36 cellular contexts compared by ENCODE assay signal in the genomic region with DNA sequence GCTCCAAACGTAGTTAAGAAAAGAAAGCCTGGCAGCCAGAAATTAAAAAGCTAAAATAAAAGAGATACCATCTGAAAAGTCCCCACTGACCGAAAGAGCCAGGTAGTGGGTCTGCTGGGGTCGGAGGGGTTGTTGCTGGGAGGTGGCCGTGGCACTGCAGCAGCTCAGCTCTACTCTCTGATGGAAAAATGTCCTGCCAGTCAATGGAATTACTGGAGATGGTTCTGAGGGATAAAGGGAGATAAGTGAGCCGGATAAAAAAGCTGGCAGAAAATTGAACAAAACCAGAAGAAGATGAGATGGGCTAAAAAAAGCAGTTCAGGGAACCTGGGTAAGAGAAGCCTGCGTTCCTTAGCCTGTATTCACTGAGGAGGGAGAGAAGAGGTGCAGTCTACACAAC.
"Had no signal": no experiment of that assay in that cellular context is flagged by ENCODE, and none has a peak within 500 bp of the region (broad histone marks: within the 10 kb centered on the region; RNA-seq: fewer than 3 reads in every experiment).

No MANE protein-coding gene starts in this region.

- H3K4me1 Mint-ChIP-seq: activated B cell treated with CpG ODN at 0.5 μM for 24 hours; activated CD4-positive, alpha-beta T cell treated with anti-CD3 and anti-CD28 coated beads, Interleukin-2, amount 10 ng/mL, durations not matched to agents 24 days and 14 days; activated naive CD8-positive, alpha-beta T cell treated with anti-CD3 and anti-CD28 coated beads for 36 hours; activated T-helper 17 cell treated with anti-CD3 and anti-CD28 coated beads, Interleukin-2, amount 50 U/mL, for 72 hours; central memory CD8-positive, alpha-beta T cell had no signal

- DNase-seq: activated B cell treated with CpG ODN at 0.5 μM for 24 hours; activated CD4-positive, alpha-beta memory T cell treated with anti-CD3 and anti-CD28 coated beads for 36 hours; activated CD4-positive, alpha-beta T cell treated with anti-CD3 and anti-CD28 coated beads for 4 hours; activated CD4-positive, alpha-beta T cell treated with anti-CD3 and anti-CD28 coated beads, Interleukin-2, amount 10 ng/mL, durations not matched to agents 24 days and 14 days; activated CD4-positive, alpha-beta T cell treated with anti-CD3 and anti-CD28 coated beads, Interleukin-2, amount 50 U/mL, for 1 hour; activated CD4-positive, alpha-beta T cell treated with anti-CD3 and anti-CD28 coated beads, Interleukin-2, amount 50 U/mL, for 4 hours; activated CD4-positive, CD25-positive, alpha-beta regulatory T cell treated with anti-CD3 and anti-CD28 coated beads, Interleukin-2, amount 50 U/mL, for 72 hours; activated CD8-positive, alpha-beta memory T cell treated with anti-CD3 and anti-CD28 coated beads, Interleukin-2, amount 50 U/mL, for 4 hours; activated CD8-positive, alpha-beta T cell treated with anti-CD3 and anti-CD28 coated beads for 36 hours; activated effector memory CD4-positive, alpha-beta T cell treated with anti-CD3 and anti-CD28 coated beads, Interleukin-2, amount 50 U/mL, for 16 hours; activated gamma-delta T cell treated with Interleukin-2 at 50 U/mL for 16 hours; activated naive CD4-positive, alpha-beta T cell; activated naive CD4-positive, alpha-beta T cell treated with anti-CD3 and anti-CD28 coated beads for 36 hours; activated naive CD4-positive, alpha-beta T cell treated with anti-CD3 and anti-CD28 coated beads, Interleukin-2, amount 50 U/mL, for 16 hours; activated naive CD8-positive, alpha-beta T cell treated with anti-CD3 and anti-CD28 coated beads for 36 hours; activated T-cell treated with anti-CD3 and anti-CD28 coated beads for 4 hours; activated T-cell treated with anti-CD3 and anti-CD28 coated beads, Interleukin-2, amount 50 U/mL, for 1 hour; activated T-cell treated with anti-CD3 and anti-CD28 coated beads, Interleukin-2, amount 50 U/mL, for 4 hours; activated T-cell treated with anti-CD3 and anti-CD28 coated beads, Interleukin-2, amount 50 U/mL, for 72 hours; adrenal gland; amniotic stem cell; aorta; body of pancreas; brain microvascular endothelial cell; caudate nucleus; T-helper 1 cell; T-helper 2 cell; T-helper 9 cell had no signal

- H3K4me3 Mint-ChIP-seq: activated B cell treated with CpG ODN at 0.5 μM for 24 hours; activated CD4-positive, alpha-beta memory T cell treated with anti-CD3 and anti-CD28 coated beads for 36 hours; activated CD4-positive, alpha-beta T cell treated with anti-CD3 and anti-CD28 coated beads, Interleukin-2, amount 10 ng/mL, durations not matched to agents 24 days and 14 days; activated CD8-positive, alpha-beta T cell treated with anti-CD3 and anti-CD28 coated beads for 36 hours; activated naive CD4-positive, alpha-beta T cell treated with anti-CD3 and anti-CD28 coated beads for 36 hours; activated naive CD8-positive, alpha-beta T cell treated with anti-CD3 and anti-CD28 coated beads for 36 hours; activated T-cell treated with anti-CD3 and anti-CD28 coated beads, Interleukin-2, amount 50 U/mL, for 4 hours; activated T-cell treated with anti-CD3 and anti-CD28 coated beads, Interleukin-2, amount 50 U/mL, for 72 hours; activated T-helper 1 cell treated with anti-CD3 and anti-CD28 coated beads, Interleukin-12 subunit alpha, Interleukin-12 subunit beta, Interleukin-2, Interleukin-4 antibody, amounts not matched to agents 30 ng/mL and 10 ng/mL and 1 ng/mL, durations not matched to agents 14 hours and 24 hours and 36 hours; activated T-helper 17 cell treated with anti-CD3 and anti-CD28 coated beads, Interleukin-2, amount 50 U/mL, for 72 hours; central memory CD8-positive, alpha-beta T cell; T-helper 1 cell treated with Interleukin-12 subunit alpha and Interleukin-12 subunit beta and Interleukin-4 antibody, amounts not matched to agents 30 μg/mL and 1 μg/mL, for 36 hours; T-helper 2 cell treated with Interferon-gamma antibody and Interleukin-4, amounts not matched to agents 5 μg/mL and 100 μg/mL, for 36 hours had no signal

- H3K27ac Mint-ChIP-seq: activated B cell treated with CpG ODN at 0.5 μM for 24 hours; activated CD4-positive, alpha-beta memory T cell treated with anti-CD3 and anti-CD28 coated beads for 36 hours; activated CD4-positive, alpha-beta T cell treated with anti-CD3 and anti-CD28 coated beads, Interleukin-2, amount 10 ng/mL, durations not matched to agents 24 days and 14 days; activated CD8-positive, alpha-beta T cell treated with anti-CD3 and anti-CD28 coated beads for 36 hours; activated naive CD4-positive, alpha-beta T cell treated with anti-CD3 and anti-CD28 coated beads for 36 hours; activated naive CD4-positive, alpha-beta T cell treated with anti-CD3 and anti-CD28 coated beads, Interleukin-2, amount 50 U/mL, for 72 hours; activated naive CD8-positive, alpha-beta T cell treated with anti-CD3 and anti-CD28 coated beads for 36 hours; activated T-cell treated with anti-CD3 and anti-CD28 coated beads, Interleukin-2, amount 50 U/mL, for 72 hours; activated T-helper 1 cell treated with anti-CD3 and anti-CD28 coated beads, Interleukin-12 subunit alpha, Interleukin-12 subunit beta, Interleukin-2, Interleukin-4 antibody, amounts not matched to agents 30 ng/mL and 10 ng/mL and 1 ng/mL, durations not matched to agents 14 hours and 24 hours and 36 hours; activated T-helper 17 cell treated with anti-CD3 and anti-CD28 coated beads, Interleukin-2, amount 50 U/mL, for 72 hours; T-helper 1 cell treated with Interleukin-12 subunit alpha and Interleukin-12 subunit beta and Interleukin-4 antibody, amounts not matched to agents 30 μg/mL and 1 μg/mL, for 36 hours; T-helper 2 cell treated with Interferon-gamma antibody and Interleukin-4, amounts not matched to agents 5 μg/mL and 100 μg/mL, for 36 hours had no signal

- H3K4me3 ChIP-seq: adrenal gland, body of pancreas, breast epithelium had no signal

- H3K9me3 ChIP-seq: adrenal gland, body of pancreas, breast epithelium had no signal

- ATAC-seq: activated CD8-positive, alpha-beta T cell treated with anti-CD3 and anti-CD28 coated beads for 36 hours; activated naive CD4-positive, alpha-beta T cell treated with anti-CD3 and anti-CD28 coated beads, Interleukin-2, amount 50 U/mL, for 72 hours; activated T-cell treated with anti-CD3 and anti-CD28 coated beads, Interleukin-2, amount 50 U/mL, for 4 hours; activated T-cell treated with anti-CD3 and anti-CD28 coated beads, Interleukin-2, amount 50 U/mL, for 72 hours; activated T-helper 17 cell treated with anti-CD3 and anti-CD28 coated beads, Interleukin-2, amount 50 U/mL, for 72 hours; body of pancreas had no signal

- H3K36me3 ChIP-seq: adrenal gland, brain microvascular endothelial cell, breast epithelium had no signal

- H3K27me3 ChIP-seq: adrenal gland, body of pancreas, brain microvascular endothelial cell, breast epithelium had no signal

- H3K9me3 Mint-ChIP-seq: activated B cell treated with CpG ODN at 0.5 μM for 24 hours; activated CD4-positive, alpha-beta memory T cell treated with anti-CD3 and anti-CD28 coated beads for 36 hours; activated CD4-positive, alpha-beta T cell treated with anti-CD3 and anti-CD28 coated beads, Interleukin-2, amount 10 ng/mL, durations not matched to agents 24 days and 14 days; activated CD8-positive, alpha-beta T cell treated with anti-CD3 and anti-CD28 coated beads for 36 hours; activated naive CD4-positive, alpha-beta T cell treated with anti-CD3 and anti-CD28 coated beads for 36 hours; activated naive CD4-positive, alpha-beta T cell treated with anti-CD3 and anti-CD28 coated beads, Interleukin-2, amount 50 U/mL, for 72 hours; activated naive CD8-positive, alpha-beta T cell treated with anti-CD3 and anti-CD28 coated beads for 36 hours; activated T-cell treated with anti-CD3 and anti-CD28 coated beads, Interleukin-2, amount 50 U/mL, for 4 hours; activated T-cell treated with anti-CD3 and anti-CD28 coated beads, Interleukin-2, amount 50 U/mL, for 72 hours; activated T-helper 1 cell treated with anti-CD3 and anti-CD28 coated beads, Interleukin-12 subunit alpha, Interleukin-12 subunit beta, Interleukin-2, Interleukin-4 antibody, amounts not matched to agents 30 ng/mL and 10 ng/mL and 1 ng/mL, durations not matched to agents 14 hours and 24 hours and 36 hours; activated T-helper 17 cell treated with anti-CD3 and anti-CD28 coated beads, Interleukin-2, amount 50 U/mL, for 72 hours; central memory CD8-positive, alpha-beta T cell; T-helper 1 cell treated with Interleukin-12 subunit alpha and Interleukin-12 subunit beta and Interleukin-4 antibody, amounts not matched to agents 30 μg/mL and 1 μg/mL, for 36 hours; T-helper 2 cell treated with Interferon-gamma antibody and Interleukin-4, amounts not matched to agents 5 μg/mL and 100 μg/mL, for 36 hours had no signal

- H3K27ac ChIP-seq: adrenal gland, body of pancreas, brain microvascular endothelial cell, breast epithelium, VCaP had no signal

- H3K36me3 Mint-ChIP-seq: activated CD4-positive, alpha-beta memory T cell treated with anti-CD3 and anti-CD28 coated beads for 36 hours; activated naive CD4-positive, alpha-beta T cell treated with anti-CD3 and anti-CD28 coated beads, Interleukin-2, amount 50 U/mL, for 72 hours; activated naive CD8-positive, alpha-beta T cell treated with anti-CD3 and anti-CD28 coated beads for 36 hours had no signal

- H3K4me1 ChIP-seq: adrenal gland, breast epithelium had no signal
